Comparison of ENCODE assay signal across 7 cellular contexts in the genomic region with DNA sequence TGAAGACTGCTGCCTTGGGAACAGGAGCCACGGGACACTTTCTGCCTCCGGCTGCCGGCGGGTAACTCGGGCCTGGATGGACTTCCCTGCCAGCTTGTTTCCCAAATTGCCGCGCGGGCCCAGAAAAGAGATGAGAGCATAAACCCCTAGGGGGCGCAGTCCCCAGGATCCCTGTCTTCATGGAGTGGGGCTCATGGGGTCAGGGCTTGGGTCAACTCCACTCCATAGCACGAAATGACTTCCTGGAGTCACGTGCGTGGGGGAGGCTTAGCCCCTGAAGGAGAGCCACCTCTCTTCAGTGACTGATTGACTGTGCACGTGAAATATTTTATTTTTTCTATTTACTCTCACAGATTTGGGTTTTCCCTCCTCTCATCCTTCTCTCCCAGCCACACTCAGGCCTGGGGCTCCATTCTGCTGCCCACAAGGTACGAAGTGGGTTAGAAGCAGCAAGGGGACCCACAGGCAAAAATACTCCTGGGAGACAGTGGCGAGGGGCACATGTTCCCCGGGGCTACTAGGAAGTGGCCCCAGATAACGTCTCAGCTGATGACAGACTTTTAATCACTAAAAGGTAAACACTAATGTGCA. TPM values are rescaled to one million over a fixed set of nuclear protein-coding genes. Genes with fewer than 3 reads are reported as not detected.
DNase-seq lines count a peak whose midpoint lies in the region; ATAC-seq, FAIRE-seq and TF ChIP-seq lines count a peak whose summit lies in the region.

No MANE protein-coding gene starts in this region.

- no peak for FAIRE-seq in kidney (lab: Jason Lieb, UNC)

- H3K27ac ChIP-seq in GM23338 (ENCODE audit: low read depth) (0 out of 2 replicates have a peak overlapping the region, but pooled peaks have one; percentile 32), kidney (ENCODE audit: low read depth in 2 of 2, low read length in 2 of 2) (no peak overlapping the region)

- peak overlapping the region; percentile 78 for H2AFZ ChIP-seq in GM23338

- peak overlapping the region; percentile 10; the same call in 1 of the 2 replicates for H3K4me2 ChIP-seq in GM23338

- H3K4me3 ChIP-seq in GM23338 (no peak overlapping the region), WI38 (ENCODE audit: low read depth, low read length) (no peak overlapping the region), kidney (ENCODE audit: low read length in 2 of 2) (no peak overlapping the region)

- H3K4me1 ChIP-seq in GM23338 (ENCODE audit: insufficient read depth) = peaks cover 4% of the 10 kb centered on the region; the same call in 1 of the 2 replicates
- peaks cover 0 to 19% of the 10 kb centered on the region in 2 donors for H3K4me1 ChIP-seq in kidney (ENCODE audit: control insufficient read depth in 1 of 2, insufficient read depth in 1 of 2, low read depth in 1 of 2, low read length in 2 of 2)

- no peaks in the 10 kb centered on the region for H3K79me2 ChIP-seq in GM23338 (replicated peaks; ENCODE audit: insufficient read depth)

- no peaks in the 10 kb centered on the region for H3K36me3 ChIP-seq in GM23338 (ENCODE audit: insufficient read depth)
- H3K36me3 ChIP-seq in kidney (ENCODE audit: control insufficient read depth in 1 of 2, insufficient read depth in 2 of 2, low read length in 2 of 2) = no peaks in the 10 kb centered on the region

- H3K9me3 Mint-ChIP-seq in GM23338 = no peaks in the 10 kb centered on the region; the same call in 2 of the 3 replicates

- peaks cover 7% of the 10 kb centered on the region; the same call in 2 of the 3 replicates for H3K4me1 Mint-ChIP-seq in GM23338

- H3K27me3 ChIP-seq in GM23338 (ENCODE audit: insufficient read depth) = no peaks in the 10 kb centered on the region

- TF ChIP-seq CTCF in GM23338 (conservative IDR thresholded peaks at IDR 0.05; ENCODE audit: low read depth in 2 of 2) = peak; percentile 82 to 83
- TF ChIP-seq CTCF in WI38 (IDR thresholded peaks at IDR 0.05; ENCODE audit: low read depth, low read length) = peak; percentile 61
- peak; percentile 20 for TF ChIP-seq CTCF in kidney (IDR thresholded peaks at IDR 0.05; ENCODE audit: borderline replicate concordance, extremely low read depth, insufficient read depth)

- peak; percentile 60 for DNase-seq in COLO668 (lab: John Stamatoyannopoulos, UW; ENCODE audit: unreplicated experiment)
- peak; percentile 92 for DNase-seq in GM23338 (ENCODE audit: low spot score)
- DNase-seq in kidney = no peak
- DNase-seq in DMS79 treated with DMSO at 0.1 percent for 48 hours (lab: John Stamatoyannopoulos, UW) = no peak
- no peak for DNase-seq in kidney glomerular epithelial cell (lab: John Stamatoyannopoulos, UW)

- no peak overlapping the region for H3K9ac ChIP-seq in kidney (ENCODE audit: low read length in 2 of 2)

- no peaks in the 10 kb centered on the region for H3K9me2 ChIP-seq in GM23338 (ENCODE audit: insufficient read depth)

- no peaks in the 10 kb centered on the region for H3K9me3 ChIP-seq in kidney (ENCODE audit: control insufficient read depth in 1 of 2, low read length in 2 of 2)

- no peak overlapping the region for H3K4me3 Mint-ChIP-seq in GM23338

- no peaks in the 10 kb centered on the region; the same call in 2 of the 3 replicates for H3K36me3 Mint-ChIP-seq in GM23338 (ENCODE audit: low read depth)

- intact Hi-C loops in kidney (cut with DNase I) = loop anchor here (10.0 kb wide), 1 partner anchor 139 kb away; no protein-coding TSS in a partner anchor

- peak; percentile 73 for ATAC-seq in GM23338
- no peak for ATAC-seq in GM18870 (IDR thresholded peaks at IDR 0.05; ENCODE audit: unreplicated experiment)

- H3K27me3 Mint-ChIP-seq in GM23338 (ENCODE audit: insufficient read depth, low read depth, poor library complexity) = peaks cover 18% of the 10 kb centered on the region

- H3F3A ChIP-seq in GM23338 (replicated peaks; ENCODE audit: low read depth) = 0 out of 2 replicates have a peak, but pooled peaks cover 5% of the 10 kb centered on the region

- H4K20me1 ChIP-seq in GM23338 (replicated peaks; ENCODE audit: insufficient read depth) = no peaks in the 10 kb centered on the region

- no peak overlapping the region for H3K27ac Mint-ChIP-seq in GM23338

TF ChIP-seq in GM23338, 12 proteins besides CTCF, POLR2A, EP300 and RAD21 (continues in another document):
- TF ChIP-seq EZH2phosphoT487 (IDR thresholded peaks at IDR 0.05; ENCODE audit: unreplicated experiment) (no peak), EZH2 (IDR thresholded peaks at IDR 0.05; ENCODE audit: low read depth, unreplicated experiment) (no peak), ZNF114 (CRISPR knock-in tag; IDR thresholded peaks at IDR 0.05) (no peak), ETS1 (IDR thresholded peaks at IDR 0.05) (no peak)
- TF ChIP-seq, protein P1, sequence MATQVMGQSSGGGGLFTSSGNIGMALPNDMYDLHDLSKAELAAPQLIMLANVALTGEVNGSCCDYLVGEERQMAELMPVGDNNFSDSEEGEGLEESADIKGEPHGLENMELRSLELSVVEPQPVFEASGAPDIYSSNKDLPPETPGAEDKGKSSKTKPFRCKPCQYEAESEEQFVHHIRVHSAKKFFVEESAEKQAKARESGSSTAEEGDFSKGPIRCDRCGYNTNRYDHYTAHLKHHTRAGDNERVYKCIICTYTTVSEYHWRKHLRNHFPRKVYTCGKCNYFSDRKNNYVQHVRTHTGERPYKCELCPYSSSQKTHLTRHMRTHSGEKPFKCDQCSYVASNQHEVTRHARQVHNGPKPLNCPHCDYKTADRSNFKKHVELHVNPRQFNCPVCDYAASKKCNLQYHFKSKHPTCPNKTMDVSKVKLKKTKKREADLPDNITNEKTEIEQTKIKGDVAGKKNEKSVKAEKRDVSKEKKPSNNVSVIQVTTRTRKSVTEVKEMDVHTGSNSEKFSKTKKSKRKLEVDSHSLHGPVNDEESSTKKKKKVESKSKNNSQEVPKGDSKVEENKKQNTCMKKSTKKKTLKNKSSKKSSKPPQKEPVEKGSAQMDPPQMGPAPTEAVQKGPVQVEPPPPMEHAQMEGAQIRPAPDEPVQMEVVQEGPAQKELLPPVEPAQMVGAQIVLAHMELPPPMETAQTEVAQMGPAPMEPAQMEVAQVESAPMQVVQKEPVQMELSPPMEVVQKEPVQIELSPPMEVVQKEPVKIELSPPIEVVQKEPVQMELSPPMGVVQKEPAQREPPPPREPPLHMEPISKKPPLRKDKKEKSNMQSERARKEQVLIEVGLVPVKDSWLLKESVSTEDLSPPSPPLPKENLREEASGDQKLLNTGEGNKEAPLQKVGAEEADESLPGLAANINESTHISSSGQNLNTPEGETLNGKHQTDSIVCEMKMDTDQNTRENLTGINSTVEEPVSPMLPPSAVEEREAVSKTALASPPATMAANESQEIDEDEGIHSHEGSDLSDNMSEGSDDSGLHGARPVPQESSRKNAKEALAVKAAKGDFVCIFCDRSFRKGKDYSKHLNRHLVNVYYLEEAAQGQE (IDR thresholded peaks at IDR 0.05; ENCODE audit: unreplicated experiment) = no peak

RNA-seq across cellular contexts. Expression of gene PGF, which starts 10.0 kb away (rescaled TPM):
- 6.3 and 9.5 TPM in 2 replicates for total RNA-seq in GM23338 (2014; rRNA removed; shearing (Covaris generic))
- polyA plus RNA-seq in GM23338 (2016; fragmentation: Nextera tagmentation; extraction: Ambion mirVana) (2.9 and 5.1 TPM in 2 replicates), kidney (ENCODE audit: insufficient read depth, low read depth, low replicate concordance) (12.1 TPM)
- 9.3 TPM for total RNA-seq in kidney

RNA-seq across cellular contexts. Expression of gene RPS6KL1, which starts 22.3 kb away (rescaled TPM):
- total RNA-seq in GM23338 (2014; rRNA removed; shearing (Covaris generic)) = 6.5 and 11.6 TPM in 2 replicates
- polyA plus RNA-seq in GM23338 (2016; fragmentation: Nextera tagmentation; extraction: Ambion mirVana) = 4.6 and 5.6 TPM in 2 replicates
- 7.9 TPM for total RNA-seq in kidney
- 3.7 TPM for polyA plus RNA-seq in kidney (ENCODE audit: insufficient read depth, low read depth, low replicate concordance)

RNA-seq across cellular contexts. Expression of gene EIF2B2, which starts 57.4 kb away (rescaled TPM):
- 39.2 and 41.4 TPM in 2 replicates for total RNA-seq in GM23338 (2014; rRNA removed; shearing (Covaris generic))
- polyA plus RNA-seq in GM23338 (2016; fragmentation: Nextera tagmentation; extraction: Ambion mirVana) (36.4 and 40.5 TPM in 2 replicates), kidney (ENCODE audit: insufficient read depth, low read depth, low replicate concordance) (60.6 TPM)
- total RNA-seq in kidney = 44.0 TPM

Comparison
In these comparisons a context has a peak if more than half of its experiments do, and no peak if none do; other contexts are left out.
1. DNase-seq: peak in COLO668 (single experiment) and GM23338 (single experiment); none in kidney (single experiment), DMS79 treated with DMSO at 0.1 percent for 48 hours (single experiment) and kidney glomerular epithelial cell (single experiment).
2. CTCF ChIP-seq: peak in every context shown above with its lines; median percentile 82 in GM23338; 61 in WI38; 20 in kidney.